26 cellular contexts compared by ENCODE assay signal in genomic region chr11:115740365-115740764, GRCh38.
"Had no signal": no experiment of that assay in that cellular context is flagged by ENCODE, and none has a peak within 500 bp of the region (broad histone marks: within the 10 kb centered on the region; RNA-seq: fewer than 3 reads in every experiment).

No MANE protein-coding gene starts in this region.

- H3K27ac Mint-ChIP-seq: dendritic cell treated with granulocyte-macrophage colony-stimulating factor and Interleukin-4, amounts not matched to agents 40 ng/mL and 50 ng/mL, for 4 days; effector memory CD8-positive, alpha-beta T cell; endodermal cell; immature natural killer cell; memory B cell; naive thymus-derived CD4-positive, alpha-beta T cell had no signal

- H3K4me3 ChIP-seq: colonic mucosa, esophagus squamous epithelium, gastroesophageal sphincter, heart left ventricle, hepatocyte, left lung, lower lobe of right lung had no signal

- FAIRE-seq: endometrium, endothelial cell of umbilical vein had no signal

- ATAC-seq: effector memory CD8-positive, alpha-beta T cell; gastroesophageal sphincter; heart left ventricle; left cardiac atrium; left ventricle myocardium superior; naive thymus-derived CD4-positive, alpha-beta T cell had no signal

- H3K36me3 Mint-ChIP-seq: immature natural killer cell; memory B cell; naive thymus-derived CD4-positive, alpha-beta T cell had no signal

- H3K36me3 ChIP-seq: colonic mucosa, esophagus squamous epithelium, gastroesophageal sphincter, heart left ventricle, left lung, lower lobe of right lung had no signal

- H3K4me3 Mint-ChIP-seq: dendritic cell treated with granulocyte-macrophage colony-stimulating factor and Interleukin-4, amounts not matched to agents 40 ng/mL and 50 ng/mL, for 4 days; effector memory CD8-positive, alpha-beta T cell; endodermal cell; immature natural killer cell; memory B cell; naive thymus-derived CD4-positive, alpha-beta T cell had no signal

- H3K9me3 ChIP-seq: colonic mucosa, esophagus squamous epithelium, gastroesophageal sphincter, heart left ventricle, left lung, lower lobe of right lung had no signal

- H3K27ac ChIP-seq: colonic mucosa, gastroesophageal sphincter, heart left ventricle, hepatocyte, left lung, lower lobe of right lung had no signal

- H2AFZ ChIP-seq: hepatocyte had no signal

- H3K4me1 Mint-ChIP-seq: immature natural killer cell; memory B cell; naive thymus-derived CD4-positive, alpha-beta T cell had no signal

- H3K4me2 ChIP-seq: hepatocyte had no signal

- H3K27me3 ChIP-seq: colonic mucosa, heart left ventricle, hepatocyte had no signal

- DNase-seq: colonic mucosa; cortex of kidney; effector CD8-positive, alpha-beta T cell; effector memory CD8-positive, alpha-beta T cell; endodermal cell; erythroblast; esophagus squamous epithelium; foreskin fibroblast; foreskin melanocyte; heart left ventricle; hypothalamus; immature natural killer cell; islet precursor cell; left cardiac atrium; left lung; left ventricle myocardium superior; lower lobe of right lung; mesendoderm; midbrain; naive thymus-derived CD4-positive, alpha-beta T cell had no signal

- H3K4me1 ChIP-seq: colonic mucosa, gastroesophageal sphincter, left lung, lower lobe of right lung had no signal

- H3K79me2 ChIP-seq: hepatocyte had no signal

- H3K9me3 Mint-ChIP-seq: dendritic cell treated with granulocyte-macrophage colony-stimulating factor and Interleukin-4, amounts not matched to agents 40 ng/mL and 50 ng/mL, for 4 days; endodermal cell; memory B cell had no signal
